18 cellular contexts compared by ENCODE assay signal in genomic region chrX:153565996-153566580, GRCh38. TPM values are rescaled to one million over a fixed set of nuclear protein-coding genes. Genes with fewer than 3 reads are reported as not detected.
A peak's percentile ranks its signal among the peaks of the same experiment; 100 is the strongest.
DNase-seq lines count a peak whose midpoint lies in the region; ATAC-seq, FAIRE-seq and TF ChIP-seq lines count a peak whose summit lies in the region.
"Had no signal": no experiment of that assay in that cellular context is flagged by ENCODE, and none has a peak within 500 bp of the region (broad histone marks: within the 10 kb centered on the region; RNA-seq: fewer than 3 reads in every experiment).

No MANE protein-coding gene starts in this region.

- TF ChIP-seq EP300 in K562 (IDR thresholded peaks at IDR 0.05; ENCODE audit: low read length): no peak

- POLR2A ChIA-PET in HEK293T (lab: Yijun Ruan, JAX) (no interaction called here), K562 (lab: Yijun Ruan, JAX) (no interaction called here)

- no TSS peak for BruUV-seq in K562 (replicated peaks; lab: Mats Ljungman, UMichigan)

- H3K4me2 ChIP-seq in BLaER1 treated with 17β-estradiol and CSF1 and Interleukin-3, amounts not matched to agents 10 nM and 100 nM: peak overlapping the region; percentile 53 to 84 (median 66)
- no peak overlapping the region for H3K4me2 ChIP-seq in K562 (ENCODE audit: insufficient read depth, low read length)

- peaks cover 7% of the 10 kb centered on the region for H3K27me3 Mint-ChIP-seq in nephron progenitor cell (ENCODE audit: low read depth, poor library complexity)
- peaks cover 15% of the 10 kb centered on the region for H3K27me3 Mint-ChIP-seq in activated naive CD4-positive, alpha-beta T cell treated with anti-CD3 and anti-CD28 coated beads, Interleukin-2, amount 10 ng/mL, durations not matched to agents 7 days and 5 days

- H3K9ac ChIP-seq in BLaER1 treated with 17β-estradiol and CSF1 and Interleukin-3, amounts not matched to agents 10 nM and 100 nM: peak overlapping the region in 5 of 11 experiments; percentile 15 to 46 (median 35); a peak in 3 of 22 replicates
- H3K9ac ChIP-seq in K562 (ENCODE audit: insufficient read depth in 1 of 2, low read depth in 2 of 2, low read length in 2 of 2): no peak overlapping the region

- H3K27ac ChIP-seq in BLaER1 treated with 17β-estradiol and CSF1 and Interleukin-3, amounts not matched to agents 10 nM and 100 nM: peak overlapping the region in 5 of 11 experiments; percentile 11 to 31 (median 26); a peak in 4 of 22 replicates
- H3K27ac ChIP-seq in K562 (ENCODE audit: extremely low read depth, low read depth, low read length): no peak overlapping the region
- H3K27ac ChIP-seq: SJSA1 had no signal

- no peak for FAIRE-seq in K562 (lab: Jason Lieb, UNC)
- FAIRE-seq: A204.1 had no signal

- TF ChIP-seq RAD21 in K562 (CRISPR knock-in tag; conservative IDR thresholded peaks at IDR 0.05 in 1 of 2, IDR thresholded peaks at IDR 0.05 in 1 of 2): no peak

- H3K27ac Mint-ChIP-seq in nephron progenitor cell: no peak overlapping the region
- H3K27ac Mint-ChIP-seq in activated naive CD4-positive, alpha-beta T cell treated with anti-CD3 and anti-CD28 coated beads, Interleukin-2, amount 10 ng/mL, durations not matched to agents 7 days and 5 days: no peak overlapping the region
- H3K27ac Mint-ChIP-seq: CD8-positive, alpha-beta T cell had no signal

- WGBS in K562 (ENCODE audit: insufficient coverage, low coverage, missing lambda C conversion rate): 0% methylated on average over 5 of the region's 9 CpGs

- no peaks in the 10 kb centered on the region for H3K9me1 ChIP-seq in K562 (ENCODE audit: control insufficient read depth, insufficient read depth, low read length)

- peaks cover 0 to 32% (median 0%) of the 10 kb centered on the region in 11 experiments; a peak in 7 of 22 replicates for H4K20me1 ChIP-seq in BLaER1 treated with 17β-estradiol and CSF1 and Interleukin-3, amounts not matched to agents 10 nM and 100 nM
- peaks cover 8% of the 10 kb centered on the region; the same call in 1 of the 2 replicates for H4K20me1 ChIP-seq in K562 (replicated peaks; ENCODE audit: control insufficient read depth, insufficient read depth, low read length)

- H3K36me3 ChIP-seq in BLaER1 treated with 17β-estradiol and CSF1 and Interleukin-3, amounts not matched to agents 10 nM and 100 nM: no peaks in the 10 kb centered on the region
- H3K36me3 ChIP-seq in K562 (ENCODE audit: control insufficient read depth, insufficient read depth, low read length): no peaks in the 10 kb centered on the region
- H3K36me3 ChIP-seq: SJSA1 had no signal

- DNase-seq in HEK293T (ENCODE audit: extremely low spot score) (peak; percentile 39), K562 (ENCODE audit: extremely low read depth in 1 of 4, low spot score in 3 of 4) (peak; percentile 28 to 45 (median 36)), nephron progenitor cell (peak; percentile 43), left lobe of liver (ENCODE audit: low spot score) (no peak), SW480 (ENCODE audit: low spot score) (no peak), COR-L47 (lab: John Stamatoyannopoulos, UW) (no peak)
- DNase-seq in activated naive CD4-positive, alpha-beta T cell treated with anti-CD3 and anti-CD28 coated beads, Interleukin-2, amount 10 ng/mL, durations not matched to agents 7 days and 5 days: no peak
- DNase-seq: CD8-positive, alpha-beta T cell; DMS53; KG1; MV-4-11; NCI-H187 treated with DMSO at 0.1 percent for 48 hours; NCI-H2227 treated with DMSO at 0.1 percent for 48 hours; NCI-H524; SW 1271 had no signal

- H3K4me3 Mint-ChIP-seq in nephron progenitor cell: no peak overlapping the region
- H3K4me3 Mint-ChIP-seq in activated naive CD4-positive, alpha-beta T cell treated with anti-CD3 and anti-CD28 coated beads, Interleukin-2, amount 10 ng/mL, durations not matched to agents 7 days and 5 days: no peak overlapping the region
- H3K4me3 Mint-ChIP-seq: CD8-positive, alpha-beta T cell had no signal

- no peaks in the 10 kb centered on the region for H3K36me3 Mint-ChIP-seq in nephron progenitor cell (ENCODE audit: low read depth)
- no peaks in the 10 kb centered on the region for H3K36me3 Mint-ChIP-seq in activated naive CD4-positive, alpha-beta T cell treated with anti-CD3 and anti-CD28 coated beads, Interleukin-2, amount 10 ng/mL, durations not matched to agents 7 days and 5 days
- H3K36me3 Mint-ChIP-seq: CD8-positive, alpha-beta T cell had no signal

- H3K79me2 ChIP-seq in K562 (ENCODE audit: control insufficient read depth, insufficient read depth, low read length): no peaks in the 10 kb centered on the region

- TF ChIP-seq POLR2A in K562 (conservative IDR thresholded peaks at IDR 0.05): no peak

- H3K4me1 ChIP-seq in BLaER1 treated with 17β-estradiol and CSF1 and Interleukin-3, amounts not matched to agents 10 nM and 100 nM: peaks cover 64 to 99% (median 95%) of the 10 kb centered on the region in 10 experiments
- peaks cover 0 to 23% of the 10 kb centered on the region in 2 experiments; a peak in 3 of 5 replicates for H3K4me1 ChIP-seq in K562 (replicated peaks in 1 of 2; ENCODE audit: control insufficient read depth in 2 of 2, insufficient read depth in 2 of 2, low read length in 2 of 2)
- H3K4me1 ChIP-seq: SJSA1 had no signal

- H3K9me3 ChIP-seq in BLaER1 treated with 17β-estradiol and CSF1 and Interleukin-3, amounts not matched to agents 10 nM and 100 nM (replicated peaks in 1 of 11): no peaks in the 10 kb centered on the region; a peak in 2 of 22 replicates
- no peaks in the 10 kb centered on the region for H3K9me3 ChIP-seq in K562 (replicated peaks; ENCODE audit: control insufficient read depth, insufficient read depth, low read depth, low read length)
- H3K9me3 ChIP-seq: SJSA1 had no signal

- CTCF ChIA-PET in HEK293T (lab: Yijun Ruan, JAX): interaction anchor here (1.5 to 2.3 kb wide), 2 partner anchors 12 to 101 kb away, joined by 7 to 10 read pairs; no protein-coding TSS in a partner anchor
- CTCF ChIA-PET in K562 (lab: Yijun Ruan, JAX; ENCODE audit: low intra/inter-chr PET ratio): no interaction called here
- CTCF ChIA-PET in activated naive CD4-positive, alpha-beta T cell treated with anti-CD3 and anti-CD28 coated beads, Interleukin-2, amount 10 ng/mL, durations not matched to agents 7 days and 5 days (lab: Charles Lee): no interaction called here

- H3K27me3 ChIP-seq in BLaER1 treated with 17β-estradiol and CSF1 and Interleukin-3, amounts not matched to agents 10 nM and 100 nM: peaks cover 15 to 100% (median 92%) of the 10 kb centered on the region in 11 experiments; a peak in 21 of 22 replicates
- H3K27me3 ChIP-seq in K562 (ENCODE audit: control insufficient read depth in 2 of 2, insufficient read depth in 2 of 2, low read length in 2 of 2): peaks cover 17 to 77% of the 10 kb centered on the region in 2 experiments; a peak in 4 of 5 replicates
- H3K27me3 ChIP-seq: SJSA1 had no signal

- peaks cover 55% of the 10 kb centered on the region for H3K9me3 Mint-ChIP-seq in nephron progenitor cell
- H3K9me3 Mint-ChIP-seq in activated naive CD4-positive, alpha-beta T cell treated with anti-CD3 and anti-CD28 coated beads, Interleukin-2, amount 10 ng/mL, durations not matched to agents 7 days and 5 days: no peaks in the 10 kb centered on the region
- H3K9me3 Mint-ChIP-seq: CD8-positive, alpha-beta T cell had no signal

- no peak overlapping the region for H2AFZ ChIP-seq in K562 (ENCODE audit: low read depth, low read length)

- no peak overlapping the region for H3K4me3 ChIP-seq in BLaER1 treated with 17β-estradiol and CSF1 and Interleukin-3, amounts not matched to agents 10 nM and 100 nM
- no peak overlapping the region for H3K4me3 ChIP-seq in K562
- H3K4me3 ChIP-seq: SJSA1 had no signal

- ATAC-seq in K562 (peak; percentile 77), left lobe of liver (no peak)
- ATAC-seq: CD8-positive, alpha-beta T cell had no signal

- in situ Hi-C loops in K562 (cut with MboI): no loop called here

- TF ChIP-seq CTCF in K562 (IDR thresholded peaks at IDR 0.05 in 2 of 3, conservative IDR thresholded peaks at IDR 0.05 in 1 of 3; ENCODE audit: insufficient read depth in 2 of 3, low read depth in 1 of 3, low read length in 3 of 3) (0 out of 6 replicates have a peak, but pooled peaks of 1 of the 3 experiments have one; percentile 10), nephron progenitor cell (IDR thresholded peaks at IDR 0.05) (no peak)

- peaks cover 13% of the 10 kb centered on the region for H3K4me1 Mint-ChIP-seq in nephron progenitor cell
- H3K4me1 Mint-ChIP-seq in activated naive CD4-positive, alpha-beta T cell treated with anti-CD3 and anti-CD28 coated beads, Interleukin-2, amount 10 ng/mL, durations not matched to agents 7 days and 5 days: peaks cover under 1% of the 10 kb centered on the region

- intact Hi-C loops in K562 (cut with micrococcal nuclease): no loop called here

RNA-seq across cellular contexts. Expression of gene CCNQ, which starts 32.9 kb away (rescaled TPM):
- total RNA-seq in K562 (2011; cell fraction: chromatin; rRNA removed; ENCODE audit: low replicate concordance): 9.4 and 14.9 TPM in 2 replicates
- 13.5 and 17.1 TPM in 2 replicates for total RNA-seq in K562 (2011; cell fraction: nucleolus; rRNA removed)
- 12.1 and 14.7 TPM in 2 replicates for total RNA-seq in K562 (2011; cell fraction: nucleoplasm; rRNA removed)
- total RNA-seq in K562 (2014; rRNA removed): 53.8 and 59.5 TPM in 2 replicates
- total RNA-seq in K562 (2014; rRNA removed; fragmentation: Illumina TruSeq; extraction: Trizol): 11.6 and 12.8 TPM in 2 replicates
- 27.0 and 30.0 TPM in 2 replicates for total RNA-seq in K562 (2015; rRNA removed; fragmentation: Illumina TruSeq; extraction: Trizol)
- 25.3 and 28.5 TPM in 2 replicates for total RNA-seq in K562 (2021)
- 25.3 and 32.9 TPM in 2 replicates for polyA plus RNA-seq in K562 (2011; rRNA removed)
- polyA plus RNA-seq in K562 (2011; cell fraction: cytosol; rRNA removed): 46.4 and 64.2 TPM in 2 replicates
- 20.0 and 22.0 TPM in 2 replicates for polyA plus RNA-seq in K562 (2011; cell fraction: nucleus; rRNA removed)
- polyA plus RNA-seq in K562 (2012): 19.7 and 27.3 TPM in 2 replicates
- polyA plus RNA-seq in K562 (2014; fragmentation: Illumina TruSeq; extraction: Trizol): 18.0 and 18.2 TPM in 2 replicates
- 1 to 10 TPM in 1 of 2 experiments, under 1 TPM in 1; 0.92 to 1.6 TPM for polyA plus RNA-seq in K562 (2014; fragmentation: Nextera tagmentation; extraction: Ambion mirVana)
- polyA plus RNA-seq in K562 (2014; rRNA removed): 35.9 and 47.3 TPM in 2 replicates
- polyA minus RNA-seq in K562 (2011; rRNA and poly(A)+ RNA removed): 10.7 and 11.7 TPM in 2 replicates
- 12.9 and 16.4 TPM in 2 replicates for polyA minus RNA-seq in K562 (2011; cell fraction: cytosol; rRNA and poly(A)+ RNA removed)
- polyA minus RNA-seq in K562 (2011; cell fraction: nucleus; rRNA and poly(A)+ RNA removed): 4.2 and 6.2 TPM in 2 replicates
- 8.7 TPM for total RNA-seq in left lobe of liver

RNA-seq across cellular contexts. Expression of gene ATP2B3, which starts 48.6 kb away (rescaled TPM):
- not detected in 2 replicates for total RNA-seq in K562 (2011; cell fraction: chromatin; rRNA removed; ENCODE audit: low replicate concordance)
- not detected in 2 replicates for total RNA-seq in K562 (2011; cell fraction: nucleolus; rRNA removed)
- total RNA-seq in K562 (2011; cell fraction: nucleoplasm; rRNA removed): not detected in 2 replicates
- total RNA-seq in K562 (2014; rRNA removed) (not detected in 2 replicates), K562 (2014; rRNA removed; fragmentation: Illumina TruSeq; extraction: Trizol) (not detected in 2 replicates), K562 (2015; rRNA removed; fragmentation: Illumina TruSeq; extraction: Trizol) (not detected in 2 replicates), K562 (2021) (not detected in 2 replicates), left lobe of liver (not detected)
- polyA plus RNA-seq in K562 (2011; rRNA removed) (0.04 TPM in 1 of 2 replicates, not detected in the other), K562 (2014; fragmentation: Illumina TruSeq; extraction: Trizol) (not detected in 2 replicates), K562 (2014; fragmentation: Nextera tagmentation; extraction: Ambion mirVana) (under 1 TPM in 1 of 2 experiments, not detected in 1; 0.04 TPM), K562 (2014; rRNA removed) (0.04 TPM in 1 of 2 replicates, not detected in the other)
- 0.03 and 0.07 TPM in 2 replicates for polyA plus RNA-seq in K562 (2011; cell fraction: cytosol; rRNA removed)
- polyA plus RNA-seq in K562 (2011; cell fraction: nucleus; rRNA removed): 0.04 and 0.06 TPM in 2 replicates
- polyA plus RNA-seq in K562 (2012): 0.01 and 0.07 TPM in 2 replicates
- polyA minus RNA-seq in K562 (2011; rRNA and poly(A)+ RNA removed): not detected in 2 replicates
- not detected in 2 replicates for polyA minus RNA-seq in K562 (2011; cell fraction: cytosol; rRNA and poly(A)+ RNA removed)
- polyA minus RNA-seq in K562 (2011; cell fraction: nucleus; rRNA and poly(A)+ RNA removed): not detected in 2 replicates
- total RNA-seq: CD8-positive, alpha-beta T cell; SJSA1 had no signal

Comparison
In these comparisons a context has a peak if more than half of its experiments do, and no peak if none do; other contexts are left out.
1. DNase-seq: peak in HEK293T (single experiment), K562 (4 of 4) and nephron progenitor cell (single experiment); none in left lobe of liver (single experiment), SW480 (single experiment), COR-L47 (single experiment) and activated naive CD4-positive, alpha-beta T cell treated with anti-CD3 and anti-CD28 coated beads, Interleukin-2, amount 10 ng/mL, durations not matched to agents 7 days and 5 days (single experiment).